Comparison of ENCODE assay signal across 15 cellular contexts in the genomic region with DNA sequence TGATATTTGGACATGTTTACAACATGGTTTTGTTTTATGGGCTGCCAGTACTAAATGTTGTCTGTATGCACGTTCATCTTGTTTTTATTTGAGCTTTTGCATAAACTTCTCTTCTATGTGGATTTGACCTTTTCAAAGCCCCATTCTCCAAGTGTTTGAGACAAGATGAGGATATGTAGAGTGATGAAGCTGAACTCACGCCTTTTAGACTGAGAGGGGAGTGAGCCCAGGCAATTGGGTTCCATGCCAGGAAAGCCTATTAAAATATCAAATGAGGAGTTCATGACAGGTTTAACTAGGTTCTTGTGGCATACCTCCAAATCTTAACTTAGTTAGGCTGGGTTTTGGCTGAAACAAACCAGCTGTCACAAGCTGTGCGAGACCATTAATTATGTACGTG.
DNase-seq lines count a peak whose midpoint lies in the region; ATAC-seq and TF ChIP-seq lines count a peak whose summit lies in the region.
"Had no signal": no experiment of that assay in that cellular context is flagged by ENCODE, and none has a peak within 500 bp of the region (broad histone marks: within the 10 kb centered on the region; RNA-seq: fewer than 3 reads in every experiment).

No MANE protein-coding gene starts in this region.

- H3K36me3 Mint-ChIP-seq in nephron (ENCODE audit: low read depth): no peaks in the 10 kb centered on the region
- no peaks in the 10 kb centered on the region for H3K36me3 Mint-ChIP-seq in activated CD4-positive, alpha-beta T cell treated with anti-CD3 and anti-CD28 coated beads, Interleukin-2, amount 10 ng/mL, durations not matched to agents 7 days and 5 days (ENCODE audit: low read depth)
- H3K36me3 Mint-ChIP-seq: CD14-positive monocyte had no signal

- peak overlapping the region; percentile 29 to 73 (median 51) for H3K27ac Mint-ChIP-seq in nephron
- no peak overlapping the region for H3K27ac Mint-ChIP-seq in activated CD4-positive, alpha-beta T cell treated with anti-CD3 and anti-CD28 coated beads, Interleukin-2, amount 10 ng/mL, durations not matched to agents 7 days and 5 days
- H3K27ac Mint-ChIP-seq: CD14-positive monocyte had no signal

- no peak for TF ChIP-seq CTCF in HFF-Myc (IDR thresholded peaks at IDR 0.05; ENCODE audit: low read depth, low read length, missing control alignments)
- no peak for TF ChIP-seq CTCF in nephron (IDR thresholded peaks at IDR 0.05; ENCODE audit: unreplicated experiment in 3 of 3)

- H3K9me3 Mint-ChIP-seq in nephron: peaks cover 6% of the 10 kb centered on the region
- H3K9me3 Mint-ChIP-seq in activated CD4-positive, alpha-beta T cell treated with anti-CD3 and anti-CD28 coated beads, Interleukin-2, amount 10 ng/mL, durations not matched to agents 7 days and 5 days: no peaks in the 10 kb centered on the region

- CTCF ChIA-PET in activated CD4-positive, alpha-beta T cell treated with anti-CD3 and anti-CD28 coated beads, Interleukin-2, amount 10 ng/mL, durations not matched to agents 7 days and 5 days (lab: Charles Lee): no interaction called here

- DNase-seq in DMS 273 (lab: John Stamatoyannopoulos, UW; ENCODE audit: unreplicated experiment): peak; percentile 86
- peak; percentile 69 for DNase-seq in HFF-Myc (ENCODE audit: extremely low read depth, low read depth)
- DNase-seq in activated CD4-positive, alpha-beta T cell treated with anti-CD3 and anti-CD28 coated beads, Interleukin-2, amount 10 ng/mL, durations not matched to agents 7 days and 5 days: no peak
- no peak for DNase-seq in DMS153 treated with DMSO at 0.1 percent for 48 hours (lab: John Stamatoyannopoulos, UW; ENCODE audit: unreplicated experiment)
- DNase-seq: Caco-2; NCI-H146; NCI-H2227 treated with DMSO at 0.1 percent for 48 hours; NCI-H526 treated with DMSO at 0.1 percent for 48 hours; NK-92 treated with Interleukin-12 subunit alpha and Interleukin-12 subunit beta, amount 100 ng/mL, for 24 hours; SHP77 had no signal

- no peaks in the 10 kb centered on the region for H3K27me3 Mint-ChIP-seq in nephron (ENCODE audit: low read depth)
- H3K27me3 Mint-ChIP-seq in activated CD4-positive, alpha-beta T cell treated with anti-CD3 and anti-CD28 coated beads, Interleukin-2, amount 10 ng/mL, durations not matched to agents 7 days and 5 days: no peaks in the 10 kb centered on the region

- no peak overlapping the region for H3K4me3 Mint-ChIP-seq in nephron
- no peak overlapping the region for H3K4me3 Mint-ChIP-seq in activated CD4-positive, alpha-beta T cell treated with anti-CD3 and anti-CD28 coated beads, Interleukin-2, amount 10 ng/mL, durations not matched to agents 7 days and 5 days
- H3K4me3 Mint-ChIP-seq: CD14-positive monocyte had no signal

- peaks cover 35% of the 10 kb centered on the region for H3K4me1 Mint-ChIP-seq in nephron
- H3K4me1 Mint-ChIP-seq in activated CD4-positive, alpha-beta T cell treated with anti-CD3 and anti-CD28 coated beads, Interleukin-2, amount 10 ng/mL, durations not matched to agents 7 days and 5 days: no peaks in the 10 kb centered on the region
- H3K4me1 Mint-ChIP-seq: CD14-positive monocyte had no signal

- POLR2A ChIA-PET in activated CD4-positive, alpha-beta T cell treated with anti-CD3 and anti-CD28 coated beads, Interleukin-2, amount 10 ng/mL, durations not matched to agents 7 days and 5 days (lab: Charles Lee): no interaction called here

- ATAC-seq in esophagus mucosa: peak; percentile 66
- ATAC-seq in activated CD4-positive, CD25-positive, alpha-beta regulatory T cell treated with anti-CD3 and anti-CD28 coated beads, Interleukin-2, amount 50 U/mL, for 24 hours: no peak

- no peak overlapping the region for H3K4me3 ChIP-seq in HFF-Myc (replicated peaks; ENCODE audit: low read depth, low read length)
- H3K4me3 ChIP-seq: HAP-1 had no signal

Comparison
In these comparisons a context has a peak if more than half of its experiments do, and no peak if none do; other contexts are left out.
1. DNase-seq: peak in DMS 273 (single experiment) and HFF-Myc (single experiment); none in activated CD4-positive, alpha-beta T cell treated with anti-CD3 and anti-CD28 coated beads, Interleukin-2, amount 10 ng/mL, durations not matched to agents 7 days and 5 days (single experiment) and DMS153 treated with DMSO at 0.1 percent for 48 hours (single experiment).